Comparison of ENCODE assay signal across 18 cellular contexts in genomic region chr4:100070868-100071267, GRCh38.
DNase-seq lines count a peak whose midpoint lies in the region; ATAC-seq, FAIRE-seq and TF ChIP-seq lines count a peak whose summit lies in the region.
"Had no signal": no experiment of that assay in that cellular context is flagged by ENCODE, and none has a peak within 500 bp of the region (broad histone marks: within the 10 kb centered on the region; RNA-seq: fewer than 3 reads in every experiment).

No MANE protein-coding gene starts in this region.

- POLR2A ChIA-PET in K562 (lab: Yijun Ruan, JAX), result no interaction called here

- H2AFZ ChIP-seq in K562 (ENCODE audit: low read depth, low read length), result no peak overlapping the region

- H3K4me3 ChIP-seq in BE2C (ENCODE audit: low read depth, low read length), result no peak overlapping the region
- H3K4me3 ChIP-seq in K562, result no peak overlapping the region
- H3K4me3 ChIP-seq: BLaER1, HAP-1 had no signal

- in situ Hi-C loops in K562 (cut with MboI), result no loop called here

- H3K9me3 ChIP-seq in BE2C (no peaks in the 10 kb centered on the region), K562 (replicated peaks; ENCODE audit: control insufficient read depth, insufficient read depth, low read depth, low read length) (no peaks in the 10 kb centered on the region)
- H3K9me3 ChIP-seq: BLaER1, Caco-2, HAP-1 had no signal

- no peaks in the 10 kb centered on the region for H3K4me1 ChIP-seq in BE2C
- H3K4me1 ChIP-seq in K562 (replicated peaks in 1 of 2; ENCODE audit: control insufficient read depth in 2 of 2, insufficient read depth in 2 of 2, low read length in 2 of 2), result no peaks in the 10 kb centered on the region
- H3K4me1 ChIP-seq: BLaER1, Caco-2, HAP-1 had no signal

- no peaks in the 10 kb centered on the region for H3K79me2 ChIP-seq in K562 (ENCODE audit: control insufficient read depth, insufficient read depth, low read length)

- no peaks in the 10 kb centered on the region for H4K20me1 ChIP-seq in K562 (replicated peaks; ENCODE audit: control insufficient read depth, insufficient read depth, low read length)
- H4K20me1 ChIP-seq: BLaER1 had no signal

- H3K4me2 ChIP-seq in K562 (ENCODE audit: insufficient read depth, low read length), result no peak overlapping the region
- H3K4me2 ChIP-seq: BLaER1 had no signal

- no peak for FAIRE-seq in K562 (lab: Jason Lieb, UNC)
- FAIRE-seq: GM12892, H54 had no signal

- BruUV-seq in K562 (replicated peaks; lab: Mats Ljungman, UMichigan), result no TSS peak

- CTCF ChIA-PET in K562 (lab: Yijun Ruan, JAX; ENCODE audit: low intra/inter-chr PET ratio), result interaction anchor here (1.0 kb wide), 1 partner anchor 10 kb away, joined by 3 read pairs; no protein-coding TSS in a partner anchor

- TF ChIP-seq CTCF in BE2C (IDR thresholded peaks at IDR 0.05; ENCODE audit: low read depth, low read length) (no peak), K562 (IDR thresholded peaks at IDR 0.05 in 2 of 3, conservative IDR thresholded peaks at IDR 0.05 in 1 of 3; ENCODE audit: insufficient read depth in 2 of 3, low read depth in 1 of 3, low read length in 3 of 3) (no peak)

- TF ChIP-seq POLR2A in K562 (conservative IDR thresholded peaks at IDR 0.05), result no peak

- H3K36me3 ChIP-seq in BE2C, result no peaks in the 10 kb centered on the region
- H3K36me3 ChIP-seq in K562 (ENCODE audit: control insufficient read depth, insufficient read depth, low read length), result no peaks in the 10 kb centered on the region
- H3K36me3 ChIP-seq: BLaER1, HAP-1 had no signal

- no peak overlapping the region for H3K9ac ChIP-seq in K562 (ENCODE audit: insufficient read depth in 1 of 2, low read depth in 2 of 2, low read length in 2 of 2)
- H3K9ac ChIP-seq: BLaER1 had no signal

- no peak for TF ChIP-seq RAD21 in Ishikawa (IDR thresholded peaks at IDR 0.05; ENCODE audit: low read depth)
- TF ChIP-seq RAD21 in K562 (CRISPR knock-in tag; conservative IDR thresholded peaks at IDR 0.05 in 1 of 2, IDR thresholded peaks at IDR 0.05 in 1 of 2), result no peak

- no peak overlapping the region for H3K27ac ChIP-seq in K562 (ENCODE audit: extremely low read depth, low read depth, low read length)
- H3K27ac ChIP-seq: BLaER1, C4-2B had no signal

- intact Hi-C loops in K562 (cut with micrococcal nuclease), result no loop called here

- no peaks in the 10 kb centered on the region for H3K9me1 ChIP-seq in K562 (ENCODE audit: control insufficient read depth, insufficient read depth, low read length)

- DNase-seq in NCI-H345 (lab: John Stamatoyannopoulos, UW) (peak; percentile 19), NCI-H345 treated with DMSO at 0.1 percent for 48 hours (lab: John Stamatoyannopoulos, UW; ENCODE audit: unreplicated experiment) (no peak), BE2C (peak; percentile 26), K562 (ENCODE audit: extremely low read depth in 1 of 4, low spot score in 3 of 4) (no peak)
- DNase-seq in NK-92 treated with Interleukin-12 subunit alpha and Interleukin-12 subunit beta, amount 100 ng/mL, for 24 hours (lab: John Stamatoyannopoulos, UW), result no peak
- DNase-seq: Caco-2; CD4-positive, CD25-positive, alpha-beta regulatory T cell; CD8-positive, alpha-beta T cell; DMS53; DMS79 treated with DMSO at 0.1 percent for 48 hours; GOT3; HFFc6 had no signal

- TF ChIP-seq EP300 in Ishikawa (IDR thresholded peaks at IDR 0.05; ENCODE audit: borderline replicate concordance), result no peak
- no peak for TF ChIP-seq EP300 in K562 (IDR thresholded peaks at IDR 0.05; ENCODE audit: low read length)

- H3K27me3 ChIP-seq in BE2C (no peaks in the 10 kb centered on the region), K562 (ENCODE audit: control insufficient read depth in 2 of 2, insufficient read depth in 2 of 2, low read length in 2 of 2) (no peaks in the 10 kb centered on the region)
- H3K27me3 ChIP-seq: BLaER1 had no signal

- no peak for ATAC-seq in K562
- ATAC-seq: CD8-positive, alpha-beta T cell had no signal

- WGBS in K562 (ENCODE audit: insufficient coverage, low coverage, missing lambda C conversion rate), result 1% methylated on average over 4 of the region's 4 CpGs

TF ChIP-seq in Ishikawa, 13 proteins besides CTCF, POLR2A, EP300 and RAD21:
- TF ChIP-seq CEBPB (IDR thresholded peaks at IDR 0.05) (no peak), TEAD4 (IDR thresholded peaks at IDR 0.05) (no peak), NFIC (IDR thresholded peaks at IDR 0.05) (0 out of 2 replicates have a peak, but pooled peaks have one; percentile 23)
TF ChIP-seq in Ishikawa: peak in this region for 1.

TF ChIP-seq in K562, 482 proteins besides CTCF, POLR2A, EP300 and RAD21:
- TF ChIP-seq ZNF41 (CRISPR knock-in tag; conservative IDR thresholded peaks at IDR 0.05) (no peak), NFIX (CRISPR knock-in tag; IDR thresholded peaks at IDR 0.05; ENCODE audit: low read depth) (peak; percentile 64), ZC3H4 (CRISPR knock-in tag; IDR thresholded peaks at IDR 0.05; ENCODE audit: borderline replicate concordance) (no peak), THAP7 (CRISPR knock-in tag; IDR thresholded peaks at IDR 0.05) (no peak), ZBTB26 (CRISPR knock-in tag; IDR thresholded peaks at IDR 0.05) (no peak), NFIC (IDR thresholded peaks at IDR 0.05) (peak; percentile 82), GABPB2 (CRISPR knock-in tag; conservative IDR thresholded peaks at IDR 0.05) (no peak), BRCA1 (IDR thresholded peaks at IDR 0.05) (no peak), BRCA1 (CRISPR knock-in tag; IDR thresholded peaks at IDR 0.05) (no peak)

Comparison
In these comparisons a context has a peak if more than half of its experiments do, and no peak if none do; other contexts are left out.
1. DNase-seq: peak in NCI-H345 (single experiment) and BE2C (single experiment); none in NCI-H345 treated with DMSO at 0.1 percent for 48 hours (single experiment), K562 (0 of 4) and NK-92 treated with Interleukin-12 subunit alpha and Interleukin-12 subunit beta, amount 100 ng/mL, for 24 hours (single experiment).